ENCODE assay signal across 1 cellular context in genomic region chr19:48513289-48514122, GRCh38.
A peak's percentile ranks its signal among the peaks of the same experiment; 100 is the strongest.
TF ChIP-seq lines count a peak whose summit lies in the region.

No MANE protein-coding gene starts in this region.

TF ChIP-seq in HepG2, 621 proteins besides CTCF, POLR2A, EP300 and RAD21 (continued from another document and continues in another):
- TF ChIP-seq ZBTB44 (CRISPR knock-in tag; IDR thresholded peaks at IDR 0.05) (no peak), SRF (IDR thresholded peaks at IDR 0.05; ENCODE audit: low read depth, low read length) (no peak), ELF4 (CRISPR knock-in tag; IDR thresholded peaks at IDR 0.05; ENCODE audit: borderline replicate concordance) (no peak), ZNF512 (CRISPR knock-in tag; IDR thresholded peaks at IDR 0.05) (no peak), NR2C2 (CRISPR knock-in tag; IDR thresholded peaks at IDR 0.05; ENCODE audit: borderline replicate concordance) (peak; percentile 43; the same call in 1 of the 2 replicates), TEAD3 (CRISPR knock-in tag; optimal IDR thresholded peaks at IDR 0.05; ENCODE audit: borderline replicate concordance) (no peak), ZBTB14 (CRISPR knock-in tag; IDR thresholded peaks at IDR 0.05) (no peak), ZNF329 (CRISPR knock-in tag; IDR thresholded peaks at IDR 0.05; ENCODE audit: low read depth) (no peak), ZMYM2 (CRISPR knock-in tag; IDR thresholded peaks at IDR 0.05) (0 out of 2 replicates have a peak, but pooled peaks have one; percentile 54), MXI1 (IDR thresholded peaks at IDR 0.05; ENCODE audit: borderline replicate concordance, low read depth, low read length) (no peak), ZNF468 (CRISPR knock-in tag; IDR thresholded peaks at IDR 0.05) (no peak), TFAP4 (IDR thresholded peaks at IDR 0.05; ENCODE audit: borderline replicate concordance, low read depth) (no peak), GATA4 (IDR thresholded peaks at IDR 0.05; ENCODE audit: borderline replicate concordance, low read depth) (no peak), NCOA2 (CRISPR knock-in tag; IDR thresholded peaks at IDR 0.05) (no peak), E2F5 (CRISPR knock-in tag; conservative IDR thresholded peaks at IDR 0.05) (no peak), MEIS2 (CRISPR knock-in tag; IDR thresholded peaks at IDR 0.05) (no peak), NFE2L2 (IDR thresholded peaks at IDR 0.05; ENCODE audit: low read length) (no peak), CERS6 (CRISPR knock-in tag; IDR thresholded peaks at IDR 0.05) (no peak), ZBTB39 (CRISPR knock-in tag; IDR thresholded peaks at IDR 0.05) (no peak), USF2 (IDR thresholded peaks at IDR 0.05; ENCODE audit: low read depth, low read length) (no peak), USF2 (CRISPR knock-in tag; IDR thresholded peaks at IDR 0.05; ENCODE audit: borderline replicate concordance) (no peak), JUN (CRISPR knock-in tag; IDR thresholded peaks at IDR 0.05) (no peak), FOXO4 (CRISPR knock-in tag; conservative IDR thresholded peaks at IDR 0.05) (no peak), FOXP4 (CRISPR knock-in tag; IDR thresholded peaks at IDR 0.05) (no peak), ZNF292 (CRISPR knock-in tag; IDR thresholded peaks at IDR 0.05; ENCODE audit: borderline replicate concordance, low read depth) (no peak), U2AF2 (IDR thresholded peaks at IDR 0.05; ENCODE audit: low read depth, low read length) (no peak), ZNF616 (CRISPR knock-in tag; IDR thresholded peaks at IDR 0.05; ENCODE audit: low read depth) (no peak), CREM (IDR thresholded peaks at IDR 0.05) (peak; percentile 69), CREM (CRISPR knock-in tag; IDR thresholded peaks at IDR 0.05) (no peak), TAF15 (IDR thresholded peaks at IDR 0.05; ENCODE audit: low read depth, low read length, poor library complexity, severe bottlenecking) (no peak), ZNF317 (CRISPR knock-in tag; IDR thresholded peaks at IDR 0.05) (no peak), ARID5B (CRISPR knock-in tag; IDR thresholded peaks at IDR 0.05) (no peak), ZNF160 (CRISPR knock-in tag; IDR thresholded peaks at IDR 0.05) (no peak), ETV5 (CRISPR knock-in tag; IDR thresholded peaks at IDR 0.05; ENCODE audit: borderline replicate concordance) (peak; percentile 53; the same call in 1 of the 2 replicates)
